Comparison of ENCODE assay signal across 17 cellular contexts in the genomic region with DNA sequence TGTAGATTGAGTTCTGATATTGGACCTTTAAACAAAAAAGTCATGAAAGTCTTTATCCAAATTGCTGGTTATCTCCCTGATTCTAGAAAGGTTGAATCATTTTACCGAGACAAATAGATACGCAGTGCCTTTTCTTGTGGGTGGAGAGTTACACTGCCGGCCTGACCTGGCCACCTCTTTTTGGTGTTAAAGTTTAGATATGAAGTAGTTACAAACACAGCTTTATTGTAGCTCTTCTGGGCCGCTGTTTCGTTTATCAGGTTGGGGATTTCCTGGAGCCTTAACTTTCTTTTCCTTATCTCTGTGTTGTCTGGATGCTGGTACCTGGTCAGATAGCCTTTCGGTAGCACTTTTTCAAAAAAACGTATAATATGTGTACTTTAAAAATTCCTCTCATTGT. TPM values are rescaled to one million over a fixed set of nuclear protein-coding genes. Genes with fewer than 3 reads are reported as not detected.
DNase-seq lines count a peak whose midpoint lies in the region; ATAC-seq, FAIRE-seq and TF ChIP-seq lines count a peak whose summit lies in the region.
"Had no signal": no experiment of that assay in that cellular context is flagged by ENCODE, and none has a peak within 500 bp of the region (broad histone marks: within the 10 kb centered on the region; RNA-seq: fewer than 3 reads in every experiment).

No MANE protein-coding gene starts in this region.

- H3K36me3 ChIP-seq in IMR-90 (ENCODE audit: control insufficient read depth, insufficient read depth, low read length) = no peaks in the 10 kb centered on the region
- H3K36me3 ChIP-seq in endothelial cell of umbilical vein (ENCODE audit: control insufficient read depth in 2 of 2, extremely low read depth in 1 of 2, insufficient read depth in 2 of 2, low read length in 2 of 2) = no peaks in the 10 kb centered on the region
- no peaks in the 10 kb centered on the region for H3K36me3 ChIP-seq in right lobe of liver
- H3K36me3 ChIP-seq in subcutaneous abdominal adipose tissue (ENCODE audit: control insufficient read depth in 5 of 5, insufficient read depth in 5 of 5, low read length in 5 of 5) = peaks cover 0 to 3% (median 0%) of the 10 kb centered on the region in 5 donors
- H3K36me3 ChIP-seq: BE2C had no signal

- H3K79me2 ChIP-seq in endothelial cell of umbilical vein (ENCODE audit: control insufficient read depth, insufficient read depth, low read length) = no peaks in the 10 kb centered on the region

- H2BK20ac ChIP-seq in IMR-90 (ENCODE audit: low read depth, low read length) = no peak overlapping the region

- no peak for TF ChIP-seq CTCF in IMR-90 (conservative IDR thresholded peaks at IDR 0.05; ENCODE audit: low read depth, low read length)
- no peak for TF ChIP-seq CTCF in endothelial cell of umbilical vein (IDR thresholded peaks at IDR 0.05; ENCODE audit: extremely low read depth in 1 of 2, insufficient read depth in 1 of 2, low read depth in 1 of 2, low read length in 2 of 2)
- TF ChIP-seq CTCF in right lobe of liver (IDR thresholded peaks at IDR 0.05) = no peak

- H2BK5ac ChIP-seq in IMR-90 (ENCODE audit: low read depth, low read length, poor library complexity, severe bottlenecking) = no peak overlapping the region

- H4K8ac ChIP-seq in IMR-90 (ENCODE audit: low read depth in 2 of 2, low read length in 2 of 2) = no peak overlapping the region

- H3K4ac ChIP-seq in IMR-90 (ENCODE audit: low read depth, low read length) = no peak overlapping the region

- no CpG with 5 or more reads among the region's 7 CpGs for WGBS in IMR-90 (ENCODE audit: extremely low coverage in 2 of 2, insufficient read length in 1 of 2), 2 experiments
- 39% methylated on average over 7 of the region's 7 CpGs for WGBS in right lobe of liver (ENCODE audit: insufficient coverage, low coverage, low lambda C conversion rate, missing lambda C conversion rate)

- H3K4me3 ChIP-seq in IMR-90 (ENCODE audit: insufficient read depth, low read depth, low read length) (no peak overlapping the region), endothelial cell of umbilical vein (replicated peaks in 1 of 3; ENCODE audit: insufficient read depth in 1 of 3, low read depth in 1 of 3, low read length in 3 of 3) (no peak overlapping the region), right lobe of liver (no peak overlapping the region), subcutaneous abdominal adipose tissue (ENCODE audit: low read depth in 1 of 5, low read length in 5 of 5) (no peak overlapping the region)

- H3K9me1 ChIP-seq in IMR-90 (ENCODE audit: insufficient read depth, low read length) (peaks cover 12% of the 10 kb centered on the region), endothelial cell of umbilical vein (replicated peaks; ENCODE audit: control insufficient read depth, extremely low read depth, insufficient read depth, low read length) (no peaks in the 10 kb centered on the region)

- H2AK5ac ChIP-seq in IMR-90 (ENCODE audit: low read depth, low read length) = no peak overlapping the region

- FAIRE-seq in endothelial cell of umbilical vein (lab: Jason Lieb, UNC) = no peak

- no peak for TF ChIP-seq RAD21 in IMR-90 (IDR thresholded peaks at IDR 0.05; ENCODE audit: low read length)

- intact Hi-C loops in IMR-90 (cut with micrococcal nuclease) = no loop called here
- intact Hi-C loops in endothelial cell of umbilical vein (cut with micrococcal nuclease) = no loop called here
- intact Hi-C loops in right lobe of liver (cut with DNase I) = no loop called here

- H3K14ac ChIP-seq in IMR-90 (replicated peaks; ENCODE audit: low read depth, low read length) = no peak overlapping the region

- no peak overlapping the region for H3K18ac ChIP-seq in IMR-90 (ENCODE audit: low read depth, low read length)

- POLR2A ChIA-PET in IMR-90 (lab: Charles Lee; ENCODE audit: unreplicated experiment) = no interaction called here
- POLR2A ChIA-PET in endothelial cell of umbilical vein (lab: Charles Lee) = no interaction called here

- no peak overlapping the region for H4K5ac ChIP-seq in IMR-90 (ENCODE audit: low read depth, low read length)

- no peak overlapping the region for H2AFZ ChIP-seq in IMR-90 (replicated peaks; ENCODE audit: low read length, poor library complexity)
- no peak overlapping the region for H2AFZ ChIP-seq in endothelial cell of umbilical vein (ENCODE audit: low read depth, low read length)

- no peak overlapping the region for H3K23ac ChIP-seq in IMR-90 (ENCODE audit: low read depth, low read length)

- peak overlapping the region; percentile 70; the same call in 1 of the 2 replicates for H3K4me2 ChIP-seq in IMR-90 (ENCODE audit: low read depth, low read length)
- no peak overlapping the region for H3K4me2 ChIP-seq in endothelial cell of umbilical vein (ENCODE audit: insufficient read depth, low read length)

- dilution Hi-C loops in IMR-90 (cut with HindIII; ENCODE audit: low sequenced_read_pairs, unreplicated experiment) = no loop called here
- dilution Hi-C loops in endothelial cell of umbilical vein (cut with MboI; ENCODE audit: extremely low pct_ligation_motif_present, low sequenced_read_pairs) = no loop called here

- H2BK15ac ChIP-seq in IMR-90 (ENCODE audit: low read depth, low read length) = no peak overlapping the region

- DNase-seq in IMR-90 (no peak), endothelial cell of umbilical vein (ENCODE audit: low read depth, low spot score) (peak; percentile 25), right lobe of liver (no peak), EL (no peak), T-helper 1 cell (no peak)
- no peak for DNase-seq in activated naive CD4-positive, alpha-beta T cell (lab: John Stamatoyannopoulos, UW)
- DNase-seq: BE2C; CD8-positive, alpha-beta T cell; DMS 273 treated with DMSO at 0.1 percent for 48 hours; H7; NCI-H1417; NCI-H1930; NCI-H2171; NCI-H446 treated with DMSO at 0.1 percent for 48 hours; NCI-H774; SHP77 treated with DMSO at 0.1 percent for 48 hours had no signal

- no peak overlapping the region for H3K56ac ChIP-seq in IMR-90 (ENCODE audit: extremely low read depth, insufficient read depth, low read length)

- no peak for TF ChIP-seq POLR2A in IMR-90 (IDR thresholded peaks at IDR 0.05; ENCODE audit: low read depth, low read length)
- TF ChIP-seq POLR2A in endothelial cell of umbilical vein (IDR thresholded peaks at IDR 0.05; ENCODE audit: low read depth, low read length) = no peak
- no peak for TF ChIP-seq POLR2A in right lobe of liver (IDR thresholded peaks at IDR 0.05)

- no TSS peak for BruUV-seq in IMR-90 (replicated peaks; lab: Mats Ljungman, UMichigan)
- no TSS peak for BruUV-seq in endothelial cell of umbilical vein (replicated peaks; lab: Mats Ljungman, UMichigan)

- H3K9ac ChIP-seq in IMR-90 (ENCODE audit: low read depth, low read length) (no peak overlapping the region), endothelial cell of umbilical vein (replicated peaks; ENCODE audit: extremely low read depth, insufficient read depth, low read length) (no peak overlapping the region), subcutaneous abdominal adipose tissue (ENCODE audit: low read length in 5 of 5) (peak overlapping the region in 1 of 5 donors; percentile 1)

- peaks cover 28 to 56% of the 10 kb centered on the region in 2 experiments for H3K79me1 ChIP-seq in IMR-90 (ENCODE audit: low read depth in 1 of 2, low read length in 2 of 2)

- H2BK120ac ChIP-seq in IMR-90 (ENCODE audit: low read depth, low read length) = no peak overlapping the region

- H3K27ac ChIP-seq in IMR-90 (ENCODE audit: insufficient read depth, low read length) = no peak overlapping the region
- H3K27ac ChIP-seq in endothelial cell of umbilical vein (ENCODE audit: insufficient read depth, low read depth, low read length) = no peak overlapping the region
- H3K27ac ChIP-seq in right lobe of liver = peak overlapping the region; percentile 38 to 70 (median 54)
- H3K27ac ChIP-seq in subcutaneous abdominal adipose tissue (ENCODE audit: low read depth, low read length) = peak overlapping the region; percentile 5

- no peak overlapping the region for H2AK9ac ChIP-seq in IMR-90 (replicated peaks; ENCODE audit: low read depth, low read length, poor library complexity)

- no peak overlapping the region for H4K91ac ChIP-seq in IMR-90 (ENCODE audit: insufficient read depth, low read depth, low read length)

- no peak for ATAC-seq in IMR-90 (ENCODE audit: low read depth)
- peak; percentile 38 to 43 (median 41) for ATAC-seq in right lobe of liver
- ATAC-seq: CD8-positive, alpha-beta T cell had no signal

- H3K27me3 ChIP-seq in IMR-90 (ENCODE audit: control insufficient read depth, insufficient read depth, low read length) (no peaks in the 10 kb centered on the region), endothelial cell of umbilical vein (ENCODE audit: control insufficient read depth in 2 of 2, insufficient read depth in 2 of 2, low read length in 2 of 2) (no peaks in the 10 kb centered on the region), right lobe of liver (no peaks in the 10 kb centered on the region), subcutaneous abdominal adipose tissue (ENCODE audit: control insufficient read depth in 5 of 5, insufficient read depth in 4 of 5, low read length in 5 of 5) (no peaks in the 10 kb centered on the region)
- H3K27me3 ChIP-seq: BE2C had no signal

- in situ Hi-C loops in IMR-90 (cut with MboI; ENCODE audit: low sequenced_read_pairs) = no loop called here

- H3K9me3 ChIP-seq in IMR-90 (ENCODE audit: control insufficient read depth, insufficient read depth, low read length) (no peaks in the 10 kb centered on the region), endothelial cell of umbilical vein (replicated peaks; ENCODE audit: control insufficient read depth, insufficient read depth, low read length) (no peaks in the 10 kb centered on the region), right lobe of liver (no peaks in the 10 kb centered on the region), subcutaneous abdominal adipose tissue (ENCODE audit: control insufficient read depth in 5 of 5, low read length in 5 of 5) (no peaks in the 10 kb centered on the region)
- H3K9me3 ChIP-seq: BE2C had no signal

- CTCF ChIA-PET in IMR-90 (lab: Yijun Ruan, JAX) (no interaction called here), endothelial cell of umbilical vein (lab: Charles Lee) (interaction anchor here (0.7 to 2.4 kb wide), 7 partner anchors 11 to 70 kb away, joined by 3 to 8 read pairs (median 4); no protein-coding TSS in a partner anchor)

- H4K20me1 ChIP-seq in IMR-90 (ENCODE audit: insufficient read depth, low read length) (peaks cover 9% of the 10 kb centered on the region; the same call in 1 of the 2 replicates), endothelial cell of umbilical vein (replicated peaks; ENCODE audit: control insufficient read depth, extremely low read depth, insufficient read depth, low read length) (no peaks in the 10 kb centered on the region)

- H3K4me1 ChIP-seq in IMR-90 (ENCODE audit: control insufficient read depth, insufficient read depth, low read length) (peaks cover 7% of the 10 kb centered on the region), endothelial cell of umbilical vein (ENCODE audit: control insufficient read depth, extremely low read depth, insufficient read depth, low read length) (peaks cover 5% of the 10 kb centered on the region), right lobe of liver (peaks cover 2 to 75% (median 32%) of the 10 kb centered on the region in 4 donors), subcutaneous abdominal adipose tissue (ENCODE audit: control insufficient read depth in 5 of 5, insufficient read depth in 5 of 5, low read length in 5 of 5) (peaks cover 0 to 25% (median 22%) of the 10 kb centered on the region in 5 donors)

RNA-seq across cellular contexts. Expression of gene FNIP2, which starts 31.0 kb away (rescaled TPM):
- total RNA-seq in IMR-90 (2012; rRNA removed) (22.2 and 24.6 TPM in 2 replicates), endothelial cell of umbilical vein (13.6 and 14.4 TPM in 2 replicates), right lobe of liver (10 to 100 TPM; 34.2 to 67.4 (median 37.8) TPM)
- polyA plus RNA-seq in IMR-90 (2012; rRNA removed) (3.9 and 4.7 TPM in 2 replicates), endothelial cell of umbilical vein (2.6 and 4.5 TPM in 2 replicates)
- 1.6 and 2.5 TPM in 2 replicates for polyA plus RNA-seq in IMR-90 (2012; cell fraction: cytosol; rRNA removed)
- polyA plus RNA-seq in IMR-90 (2012; cell fraction: nucleus; rRNA removed; ENCODE audit: low replicate concordance) = 1.7 and 5.1 TPM in 2 replicates
- polyA plus RNA-seq in endothelial cell of umbilical vein (2011; cell fraction: cytosol; rRNA removed) = 3.5 and 4.2 TPM in 2 replicates
- 7.5 and 8.0 TPM in 2 replicates for polyA plus RNA-seq in endothelial cell of umbilical vein (2011; cell fraction: nucleus; rRNA removed)
- polyA plus RNA-seq in endothelial cell of umbilical vein (2012) = 3.1 and 4.1 TPM in 2 replicates
- polyA minus RNA-seq in endothelial cell of umbilical vein = 15.5 and 16.7 TPM in 2 replicates
- polyA minus RNA-seq in endothelial cell of umbilical vein (2011; cell fraction: cytosol; rRNA and poly(A)+ RNA removed) = 0.51 TPM
- polyA minus RNA-seq in endothelial cell of umbilical vein (2011; cell fraction: nucleus; rRNA and poly(A)+ RNA removed) = 26.0 and 35.9 TPM in 2 replicates

Comparison
In these comparisons a context has a peak if more than half of its experiments do, and no peak if none do; other contexts are left out.
1. H3K27ac ChIP-seq: peak in right lobe of liver (3 of 3) and subcutaneous abdominal adipose tissue (single experiment); none in IMR-90 (single experiment) and endothelial cell of umbilical vein (single experiment).